Comparison of ENCODE assay signal across 28 cellular contexts in the genomic region with DNA sequence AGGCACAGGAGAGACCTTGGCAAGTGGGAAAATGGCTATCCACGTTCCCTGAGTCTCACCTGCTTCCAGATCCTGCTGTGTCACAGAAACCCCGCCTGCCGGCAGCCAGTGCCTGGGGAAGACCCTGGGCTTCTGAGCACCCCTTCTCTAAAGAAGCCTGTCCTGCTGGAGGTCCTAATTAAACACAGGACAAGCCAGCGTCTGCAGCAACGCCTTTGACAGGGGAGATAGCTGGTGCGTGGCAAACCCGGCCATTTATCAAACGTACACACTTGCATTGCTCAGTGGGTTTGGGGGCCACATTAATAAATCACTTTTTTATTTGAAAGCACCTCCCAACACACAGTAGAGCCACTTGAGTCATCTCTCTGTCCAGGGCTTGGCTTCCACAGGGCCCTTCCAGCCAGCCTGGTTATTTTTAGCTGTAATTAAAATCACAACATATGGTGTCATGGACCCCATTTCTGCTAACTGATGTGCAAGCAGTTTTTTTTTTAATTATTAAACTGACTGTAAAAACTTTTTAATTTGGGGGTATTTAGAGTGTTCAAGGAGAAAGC.
"Had no signal": no experiment of that assay in that cellular context is flagged by ENCODE, and none has a peak within 500 bp of the region (broad histone marks: within the 10 kb centered on the region; RNA-seq: fewer than 3 reads in every experiment).

No MANE protein-coding gene starts in this region.

- H3K36me3 Mint-ChIP-seq: activated naive CD4-positive, alpha-beta T cell treated with anti-CD3 and anti-CD28 coated beads, Interleukin-2, amount 50 U/mL, for 24 hours; stimulated activated memory B cell treated with anti-CD40 and anti-IgM and Interleukin-4, amounts not matched to agents 10 μg/mL and 1 μg/mL and 100 μg/mL, for 72 hours; type B pancreatic cell; WTC11 had no signal

- H3K4me1 ChIP-seq: breast epithelium, left lung, lower lobe of right lung, right lobe of liver had no signal

- H3K27ac ChIP-seq: breast epithelium, epithelial cell of prostate, left lung, lower lobe of right lung, right lobe of liver, skin epidermis had no signal

- H3K27me3 Mint-ChIP-seq: activated CD4-positive, alpha-beta memory T cell treated with anti-CD3 and anti-CD28 coated beads, Interleukin-2, amount 10 ng/mL, durations not matched to agents 7 days and 5 days; activated CD4-positive, alpha-beta T cell treated with anti-CD3 and anti-CD28 coated beads, Interleukin-2, amount 10 ng/mL, durations not matched to agents 7 days and 5 days had no signal

- H3K36me3 ChIP-seq: breast epithelium, left lung, lower lobe of right lung, right lobe of liver had no signal

- DNase-seq: activated CD4-positive, alpha-beta memory T cell treated with anti-CD3 and anti-CD28 coated beads, Interleukin-2, amount 10 ng/mL, durations not matched to agents 7 days and 5 days; activated CD4-positive, alpha-beta T cell treated with anti-CD3 and anti-CD28 coated beads for 1 hour; activated CD4-positive, alpha-beta T cell treated with anti-CD3 and anti-CD28 coated beads, Interleukin-2, amount 10 ng/mL, durations not matched to agents 7 days and 5 days; activated naive CD8-positive, alpha-beta T cell treated with anti-CD3 and anti-CD28 coated beads, Interleukin-2, amount 50 U/mL, for 24 hours; activated T-cell treated with anti-CD3 and anti-CD28 coated beads, Interleukin-2, amount 50 U/mL, for 48 hours; amygdala; effector CD8-positive, alpha-beta T cell; kidney glomerular epithelial cell; left lung; lower lobe of right lung; mesenchymal stem cell; right lobe of liver; stimulated activated CD4-positive, alpha-beta T cell treated with anti-CD3 and anti-CD28 coated beads, Interleukin-12 subunit alpha, Interleukin-12 subunit beta, amount 100 ng/mL, for 4 hours; stimulated activated CD4-positive, alpha-beta T cell treated with anti-CD3 and anti-CD28 coated beads, Interleukin-4, amount 100 ng/mL, for 24 hours; stimulated activated naive CD8-positive, alpha-beta T cell treated with anti-CD3 and anti-CD28 coated beads, Interleukin-15, amount 100 ng/mL, for 72 hours; substantia nigra; T-helper 17 cell; T1000 had no signal

- H3K9me3 Mint-ChIP-seq: activated CD4-positive, alpha-beta memory T cell treated with anti-CD3 and anti-CD28 coated beads, Interleukin-2, amount 10 ng/mL, durations not matched to agents 7 days and 5 days; activated CD4-positive, alpha-beta T cell treated with anti-CD3 and anti-CD28 coated beads, Interleukin-2, amount 10 ng/mL, durations not matched to agents 7 days and 5 days; activated naive CD4-positive, alpha-beta T cell treated with anti-CD3 and anti-CD28 coated beads, Interleukin-2, amount 50 U/mL, for 24 hours; activated naive CD8-positive, alpha-beta T cell treated with anti-CD3 and anti-CD28 coated beads, Interleukin-2, amount 50 U/mL, for 24 hours; activated T-helper 2 cell treated with anti-CD3 and anti-CD28 coated beads, Interferon-gamma antibody, Interleukin-2, Interleukin-4, amounts not matched to agents 10 μg/mL and 5 μg/mL and 100 μg/mL, durations not matched to agents 14 hours and 24 hours and 36 hours; central memory CD8-positive, alpha-beta T cell; stimulated activated memory B cell treated with anti-CD40 and anti-IgM and Interleukin-4, amounts not matched to agents 10 μg/mL and 1 μg/mL and 100 μg/mL, for 72 hours; stimulated activated naive CD8-positive, alpha-beta T cell treated with anti-CD3 and anti-CD28 coated beads, Interleukin-15, amount 100 ng/mL, for 72 hours; type B pancreatic cell; WTC11 had no signal

- H3K4me3 ChIP-seq: breast epithelium, left lung, lower lobe of right lung, right lobe of liver, skin epidermis had no signal

- H3K4me1 Mint-ChIP-seq: activated CD4-positive, alpha-beta memory T cell treated with anti-CD3 and anti-CD28 coated beads, Interleukin-2, amount 10 ng/mL, durations not matched to agents 7 days and 5 days; activated CD4-positive, alpha-beta T cell treated with anti-CD3 and anti-CD28 coated beads, Interleukin-2, amount 10 ng/mL, durations not matched to agents 7 days and 5 days; activated naive CD4-positive, alpha-beta T cell treated with anti-CD3 and anti-CD28 coated beads, Interleukin-2, amount 50 U/mL, for 24 hours; activated naive CD8-positive, alpha-beta T cell treated with anti-CD3 and anti-CD28 coated beads, Interleukin-2, amount 50 U/mL, for 24 hours; central memory CD8-positive, alpha-beta T cell; stimulated activated memory B cell treated with anti-CD40 and anti-IgM and Interleukin-4, amounts not matched to agents 10 μg/mL and 1 μg/mL and 100 μg/mL, for 72 hours had no signal

- H3K4me3 Mint-ChIP-seq: activated CD4-positive, alpha-beta memory T cell treated with anti-CD3 and anti-CD28 coated beads, Interleukin-2, amount 10 ng/mL, durations not matched to agents 7 days and 5 days; activated CD4-positive, alpha-beta T cell treated with anti-CD3 and anti-CD28 coated beads, Interleukin-2, amount 10 ng/mL, durations not matched to agents 7 days and 5 days; activated naive CD4-positive, alpha-beta T cell treated with anti-CD3 and anti-CD28 coated beads, Interleukin-2, amount 50 U/mL, for 24 hours; activated naive CD8-positive, alpha-beta T cell treated with anti-CD3 and anti-CD28 coated beads, Interleukin-2, amount 50 U/mL, for 24 hours; central memory CD8-positive, alpha-beta T cell; nephron; stimulated activated memory B cell treated with anti-CD40 and anti-IgM and Interleukin-4, amounts not matched to agents 10 μg/mL and 1 μg/mL and 100 μg/mL, for 72 hours; stimulated activated naive CD8-positive, alpha-beta T cell treated with anti-CD3 and anti-CD28 coated beads, Interleukin-15, amount 100 ng/mL, for 72 hours; T-helper 17 cell; type B pancreatic cell; WTC11 had no signal

- ATAC-seq: activated naive CD8-positive, alpha-beta T cell treated with anti-CD3 and anti-CD28 coated beads, Interleukin-2, amount 50 U/mL, for 24 hours; left lung; lower lobe of right lung; right lobe of liver; stimulated activated memory B cell treated with anti-CD40 and anti-IgM and Interleukin-4, amounts not matched to agents 10 μg/mL and 1 μg/mL and 100 μg/mL, for 72 hours; stimulated activated naive CD8-positive, alpha-beta T cell treated with anti-CD3 and anti-CD28 coated beads, Interleukin-15, amount 100 ng/mL, for 72 hours; T-helper 17 cell; WTC11 had no signal

- H3K9me3 ChIP-seq: breast epithelium, left lung, lower lobe of right lung, right lobe of liver had no signal

- H3K27ac Mint-ChIP-seq: activated CD4-positive, alpha-beta memory T cell treated with anti-CD3 and anti-CD28 coated beads, Interleukin-2, amount 10 ng/mL, durations not matched to agents 7 days and 5 days; activated CD4-positive, alpha-beta T cell treated with anti-CD3 and anti-CD28 coated beads, Interleukin-2, amount 10 ng/mL, durations not matched to agents 7 days and 5 days; activated naive CD4-positive, alpha-beta T cell treated with anti-CD3 and anti-CD28 coated beads, Interleukin-2, amount 50 U/mL, for 24 hours; activated naive CD8-positive, alpha-beta T cell treated with anti-CD3 and anti-CD28 coated beads, Interleukin-2, amount 50 U/mL, for 24 hours; activated T-helper 2 cell treated with anti-CD3 and anti-CD28 coated beads, Interferon-gamma antibody, Interleukin-2, Interleukin-4, amounts not matched to agents 10 μg/mL and 5 μg/mL and 100 μg/mL, durations not matched to agents 14 hours and 24 hours and 36 hours; nephron; stimulated activated memory B cell treated with anti-CD40 and anti-IgM and Interleukin-4, amounts not matched to agents 10 μg/mL and 1 μg/mL and 100 μg/mL, for 72 hours; stimulated activated naive CD8-positive, alpha-beta T cell treated with anti-CD3 and anti-CD28 coated beads, Interleukin-15, amount 100 ng/mL, for 72 hours; T-helper 17 cell; type B pancreatic cell; WTC11 had no signal

- H3K27me3 ChIP-seq: breast epithelium, right lobe of liver had no signal
